17 cellular contexts compared by ENCODE assay signal in genomic region chr1:115130786-115131185, GRCh38. TPM values are rescaled to one million over a fixed set of nuclear protein-coding genes. Genes with fewer than 3 reads are reported as not detected.
DNase-seq lines count a peak whose midpoint lies in the region; ATAC-seq and TF ChIP-seq lines count a peak whose summit lies in the region.
"Had no signal": no experiment of that assay in that cellular context is flagged by ENCODE, and none has a peak within 500 bp of the region (broad histone marks: within the 10 kb centered on the region; RNA-seq: fewer than 3 reads in every experiment).

No MANE protein-coding gene starts in this region.

- no peak for TF ChIP-seq CTCF in HFFc6 (IDR thresholded peaks at IDR 0.05)
- TF ChIP-seq CTCF in chondrocyte (IDR thresholded peaks at IDR 0.05): no peak
- TF ChIP-seq CTCF in thoracic aorta (IDR thresholded peaks at IDR 0.05): no peak
- TF ChIP-seq CTCF in heart left ventricle (IDR thresholded peaks at IDR 0.05): no peak

- DNase-seq in HFFc6 (no peak), chondrocyte (ENCODE audit: low spot score) (no peak), islet precursor cell (peak; percentile 26), thoracic aorta (ENCODE audit: low spot score) (no peak), cerebellar nuclear complex (lab: John Stamatoyannopoulos, UW) (no peak), heart left ventricle (no peak)
- DNase-seq: AML-193; Caco-2; CD4-positive, alpha-beta T cell; GOT3; H7 had no signal

- H3K4me3 Mint-ChIP-seq in HFFc6 (no peak overlapping the region), chondrocyte (ENCODE audit: unreplicated experiment) (no peak overlapping the region)
- H3K4me3 Mint-ChIP-seq in activated T-helper 17 cell treated with anti-CD3 and anti-CD28 coated beads, Interleukin-2, amount 50 U/mL, for 72 hours: no peak overlapping the region
- H3K4me3 Mint-ChIP-seq: CD4-positive, alpha-beta T cell had no signal

- no peaks in the 10 kb centered on the region for H3K9me3 ChIP-seq in thoracic aorta
- no peaks in the 10 kb centered on the region for H3K9me3 ChIP-seq in heart left ventricle
- H3K9me3 ChIP-seq: Caco-2 had no signal

- H3K27me3 Mint-ChIP-seq in HFFc6 (ENCODE audit: insufficient read depth): no peaks in the 10 kb centered on the region; the same call in 1 of the 2 replicates
- H3K27me3 Mint-ChIP-seq in chondrocyte (ENCODE audit: low read depth): no peaks in the 10 kb centered on the region
- no peaks in the 10 kb centered on the region for H3K27me3 Mint-ChIP-seq in activated T-helper 17 cell treated with anti-CD3 and anti-CD28 coated beads, Interleukin-2, amount 50 U/mL, for 72 hours

- 85 to 94% (median 88%) methylated on average over 2 of the region's 2 CpGs for WGBS in heart left ventricle, 4 donors

- 0 out of 2 replicates have a peak, but pooled peaks cover 4% of the 10 kb centered on the region for H3K36me3 Mint-ChIP-seq in HFFc6 (ENCODE audit: low read depth)
- H3K36me3 Mint-ChIP-seq in chondrocyte (ENCODE audit: low read depth): peaks cover 3% of the 10 kb centered on the region
- H3K36me3 Mint-ChIP-seq in activated T-helper 17 cell treated with anti-CD3 and anti-CD28 coated beads, Interleukin-2, amount 50 U/mL, for 72 hours (ENCODE audit: low read depth): no peaks in the 10 kb centered on the region

- H3K4me3 ChIP-seq in thoracic aorta: no peak overlapping the region
- no peak overlapping the region for H3K4me3 ChIP-seq in heart left ventricle
- H3K4me3 ChIP-seq: A549 had no signal

- H3K27ac ChIP-seq in thoracic aorta: peak overlapping the region; percentile 80 to 98
- H3K27ac ChIP-seq in heart left ventricle: no peak overlapping the region
- H3K27ac ChIP-seq: 22Rv1, A549, C4-2B had no signal

- H3K36me3 ChIP-seq in thoracic aorta (no peaks in the 10 kb centered on the region), heart left ventricle (no peaks in the 10 kb centered on the region)

- H3K9me3 Mint-ChIP-seq in HFFc6 (no peaks in the 10 kb centered on the region), chondrocyte (ENCODE audit: low read depth) (peaks cover 12% of the 10 kb centered on the region)
- H3K9me3 Mint-ChIP-seq in activated T-helper 17 cell treated with anti-CD3 and anti-CD28 coated beads, Interleukin-2, amount 50 U/mL, for 72 hours: no peaks in the 10 kb centered on the region
- H3K9me3 Mint-ChIP-seq: CD4-positive, alpha-beta T cell had no signal

- H3K4me1 Mint-ChIP-seq in HFFc6 (ENCODE audit: low read depth) (peaks cover 39% of the 10 kb centered on the region), chondrocyte (ENCODE audit: low read depth) (peaks cover 78% of the 10 kb centered on the region)
- H3K4me1 Mint-ChIP-seq in activated T-helper 17 cell treated with anti-CD3 and anti-CD28 coated beads, Interleukin-2, amount 50 U/mL, for 72 hours: no peaks in the 10 kb centered on the region

- peak overlapping the region; percentile 1; the same call in 1 of the 2 replicates for H3K27ac Mint-ChIP-seq in HFFc6
- H3K27ac Mint-ChIP-seq in chondrocyte (ENCODE audit: unreplicated experiment): peak overlapping the region; percentile 34
- H3K27ac Mint-ChIP-seq in activated T-helper 17 cell treated with anti-CD3 and anti-CD28 coated beads, Interleukin-2, amount 50 U/mL, for 72 hours: no peak overlapping the region
- H3K27ac Mint-ChIP-seq: CD4-positive, alpha-beta T cell had no signal

- H3K27me3 ChIP-seq in thoracic aorta (replicated peaks; ENCODE audit: insufficient read depth) (no peaks in the 10 kb centered on the region), heart left ventricle (no peaks in the 10 kb centered on the region)

- H3K4me1 ChIP-seq in thoracic aorta (ENCODE audit: control insufficient read depth in 1 of 2, low read depth in 2 of 2) (peaks cover 25 to 47% of the 10 kb centered on the region in 2 donors), heart left ventricle (peaks cover 0 to 18% (median 4%) of the 10 kb centered on the region in 12 donors)

- ATAC-seq in thoracic aorta (ENCODE audit: insufficient number of reproducible peaks, low FRiP score, low read depth) (no peak), GM18909 (IDR thresholded peaks at IDR 0.05; ENCODE audit: poor library complexity, unreplicated experiment) (no peak), heart left ventricle (no peak)
- ATAC-seq in activated T-helper 17 cell treated with anti-CD3 and anti-CD28 coated beads, Interleukin-2, amount 50 U/mL, for 72 hours (replicated peaks): no peak
- ATAC-seq: A549, HCT116 had no signal

- intact Hi-C loops in heart left ventricle (cut with DNase I): loop anchor here in 3 of 10 donors (10.0 kb wide), 3 partner anchors 204 to 644 kb away; partner anchors contain the start of genes CASQ2 (in 1 of the 3) and NGF (in 1 of the 3)

- TF ChIP-seq POLR2A in heart left ventricle (IDR thresholded peaks at IDR 0.05): no peak

RNA-seq across cellular contexts. Expression of gene TSPAN2, which starts 41.5 kb away (rescaled TPM):
- total RNA-seq in HFFc6 (2021; fragmentation: NEBNext Ultra II Directional; extraction: Animal tissue kit (Norgen Biotek cat#: 25700)): 1 to 10 TPM; 4.2 to 6.9 (median 5.1) TPM
- total RNA-seq in chondrocyte: 218 to 498 TPM (median 227 TPM) in 3 replicates
- total RNA-seq in thoracic aorta: 10 to 100 TPM; 26.2 to 34.3 TPM
- total RNA-seq in heart left ventricle: 10 to 100 TPM in 1 of 9 donors, 1 to 10 TPM in 8; 4.6 to 10.6 (median 7.1) TPM
- 1 to 10 TPM; 2.8 to 3.4 TPM for polyA plus RNA-seq in heart left ventricle
- 1 to 10 TPM in 1 of 2 donors, under 1 TPM in 1; 0.95 to 2.5 TPM for total RNA-seq in activated T-helper 17 cell treated with anti-CD3 and anti-CD28 coated beads, Interleukin-2, amount 50 U/mL, for 72 hours

Comparison
In these comparisons a context has a peak if more than half of its experiments do, and no peak if none do; other contexts are left out.
1. H3K27ac ChIP-seq: peak in thoracic aorta (2 of 2); none in heart left ventricle (0 of 12).